Comparison of ENCODE assay signal across 1 cellular context in the genomic region with DNA sequence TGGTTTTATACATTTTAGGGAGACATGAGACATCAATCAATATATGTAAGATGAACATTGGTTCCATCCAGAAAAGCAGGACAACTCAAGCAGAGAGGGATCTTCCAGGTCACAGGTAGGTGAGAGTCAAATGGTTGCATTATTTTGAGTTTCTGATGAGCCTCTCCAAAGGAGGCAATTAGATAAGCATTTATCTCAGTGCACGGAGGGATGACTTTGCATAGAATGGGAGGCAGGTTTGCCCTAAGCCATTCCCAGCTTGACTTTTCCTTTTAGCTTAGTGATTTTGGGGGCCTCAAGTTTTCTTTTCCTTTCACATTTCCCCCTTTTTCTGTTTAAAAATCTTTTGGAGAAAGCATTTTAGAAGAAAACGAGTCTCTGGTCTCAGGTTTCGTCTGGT.
TF ChIP-seq lines count a peak whose summit lies in the region.

No MANE protein-coding gene starts in this region.

TF ChIP-seq in K562, 482 proteins besides CTCF, POLR2A, EP300 and RAD21:
- TF ChIP-seq, protein P1, sequence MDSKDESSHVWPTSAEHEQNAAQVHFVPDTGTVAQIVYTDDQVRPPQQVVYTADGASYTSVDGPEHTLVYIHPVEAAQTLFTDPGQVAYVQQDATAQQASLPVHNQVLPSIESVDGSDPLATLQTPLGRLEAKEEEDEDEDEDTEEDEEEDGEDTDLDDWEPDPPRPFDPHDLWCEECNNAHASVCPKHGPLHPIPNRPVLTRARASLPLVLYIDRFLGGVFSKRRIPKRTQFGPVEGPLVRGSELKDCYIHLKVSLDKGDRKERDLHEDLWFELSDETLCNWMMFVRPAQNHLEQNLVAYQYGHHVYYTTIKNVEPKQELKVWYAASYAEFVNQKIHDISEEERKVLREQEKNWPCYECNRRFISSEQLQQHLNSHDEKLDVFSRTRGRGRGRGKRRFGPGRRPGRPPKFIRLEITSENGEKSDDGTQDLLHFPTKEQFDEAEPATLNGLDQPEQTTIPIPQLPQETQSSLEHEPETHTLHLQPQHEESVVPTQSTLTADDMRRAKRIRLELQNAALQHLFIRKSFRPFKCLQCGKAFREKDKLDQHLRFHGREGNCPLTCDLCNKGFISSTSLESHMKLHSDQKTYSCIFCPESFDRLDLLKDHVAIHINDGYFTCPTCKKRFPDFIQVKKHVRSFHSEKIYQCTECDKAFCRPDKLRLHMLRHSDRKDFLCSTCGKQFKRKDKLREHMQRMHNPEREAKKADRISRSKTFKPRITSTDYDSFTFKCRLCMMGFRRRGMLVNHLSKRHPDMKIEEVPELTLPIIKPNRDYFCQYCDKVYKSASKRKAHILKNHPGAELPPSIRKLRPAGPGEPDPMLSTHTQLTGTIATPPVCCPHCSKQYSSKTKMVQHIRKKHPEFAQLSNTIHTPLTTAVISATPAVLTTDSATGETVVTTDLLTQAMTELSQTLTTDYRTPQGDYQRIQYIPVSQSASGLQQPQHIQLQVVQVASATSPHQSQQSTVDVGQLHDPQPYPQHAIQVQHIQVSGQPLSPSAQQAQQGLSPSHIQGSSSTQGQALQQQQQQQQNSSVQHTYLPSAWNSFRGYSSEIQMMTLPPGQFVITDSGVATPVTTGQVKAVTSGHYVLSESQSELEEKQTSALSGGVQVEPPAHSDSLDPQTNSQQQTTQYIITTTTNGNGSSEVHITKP (IDR thresholded peaks at IDR 0.05; ENCODE audit: partially characterized antibody) = peak; percentile 9
- TF ChIP-seq ZNF316 (IDR thresholded peaks at IDR 0.05) (peak; percentile 53), TCF3 (CRISPR knock-in tag; IDR thresholded peaks at IDR 0.05) (peak; percentile 49; the same call in 1 of the 2 replicates), MAFG (tag; conservative IDR thresholded peaks at IDR 0.05) (peak; percentile 38; the same call in 1 of the 2 replicates), C11orf30 (IDR thresholded peaks at IDR 0.05; ENCODE audit: low read depth) (peak; percentile 69), TAL1 (IDR thresholded peaks at IDR 0.05) (peak; percentile 46; the same call in 1 of the 2 replicates), ARID1B (IDR thresholded peaks at IDR 0.05) (peak; percentile 55; the same call in 1 of the 2 replicates), RCOR1 (IDR thresholded peaks at IDR 0.05; ENCODE audit: borderline replicate concordance in 1 of 2, low read depth in 2 of 2, low read length in 2 of 2) (peak in 1 of 2 experiments; percentile 34; a peak in 1 of 4 replicates), NFE2 (IDR thresholded peaks at IDR 0.05; ENCODE audit: low read depth) (peak; percentile 55; the same call in 1 of the 2 replicates), CBFA2T3 (IDR thresholded peaks at IDR 0.05) (0 out of 2 replicates have a peak, but pooled peaks have one; percentile 32)
